ENCODE assay signal across 32 cellular contexts in genomic region chr13:81658598-81659370, GRCh38.
"Had no signal": no experiment of that assay in that cellular context is flagged by ENCODE, and none has a peak within 500 bp of the region (broad histone marks: within the 10 kb centered on the region; RNA-seq: fewer than 3 reads in every experiment).

No MANE protein-coding gene starts in this region.

- H3K27ac ChIP-seq: adrenal gland, body of pancreas, epithelial cell of prostate, esophagus squamous epithelium, parathyroid adenoma, psoas muscle, vagina, WERI-Rb-1 had no signal

- H3K36me3 ChIP-seq: adrenal gland, esophagus squamous epithelium, vagina, WERI-Rb-1 had no signal

- H2AFZ ChIP-seq: parathyroid adenoma had no signal

- H3K4me1 ChIP-seq: adrenal gland, body of pancreas, esophagus squamous epithelium, parathyroid adenoma, psoas muscle, vagina had no signal

- H3K9me3 ChIP-seq: adrenal gland, body of pancreas, esophagus squamous epithelium, psoas muscle, vagina had no signal

- H3K9ac ChIP-seq: parathyroid adenoma had no signal

- H3K4me2 ChIP-seq: smooth muscle cell had no signal

- DNase-seq: activated CD4-positive, alpha-beta memory T cell treated with anti-CD3 and anti-CD28 coated beads for 36 hours; activated CD4-positive, alpha-beta T cell treated with anti-CD3 and anti-CD28 coated beads, Interleukin-2, amount 10 ng/mL, durations not matched to agents 24 days and 14 days; activated CD4-positive, CD25-positive, alpha-beta regulatory T cell treated with anti-CD3 and anti-CD28 coated beads, Interleukin-2, amount 50 U/mL, for 72 hours; activated CD8-positive, alpha-beta memory T cell treated with anti-CD3 and anti-CD28 coated beads, Interleukin-2, amount 50 U/mL, for 4 hours; activated effector memory CD4-positive, alpha-beta T cell treated with anti-CD3 and anti-CD28 coated beads, Interleukin-2, amount 50 U/mL, for 16 hours; activated naive CD4-positive, alpha-beta T cell treated with anti-CD3 and anti-CD28 coated beads for 36 hours; activated naive CD8-positive, alpha-beta T cell treated with anti-CD3 and anti-CD28 coated beads for 36 hours; activated T-cell treated with anti-CD3 and anti-CD28 coated beads, Interleukin-2, amount 50 U/mL, for 1 hour; adrenal gland; aorta; body of pancreas; dermis blood vessel endothelial cell; effector CD4-positive, alpha-beta T cell; esophagus squamous epithelium; naive thymus-derived CD8-positive, alpha-beta T cell; occipital lobe; psoas muscle; stimulated activated CD4-positive, alpha-beta T cell treated with anti-CD3 and anti-CD28 coated beads, Interleukin-1b, Interleukin-23, amount 100 ng/mL, for 48 hours; stimulated activated CD4-positive, alpha-beta T cell treated with anti-CD3 and anti-CD28 coated beads, Interleukin-4, amount 100 ng/mL, for 4 hours; stimulated activated CD8-positive, alpha-beta memory T cell treated with anti-CD3 and anti-CD28 coated beads, Interleukin-4, amount 100 ng/mL, for 48 hours; stimulated activated naive CD8-positive, alpha-beta T cell treated with anti-CD3 and anti-CD28 coated beads, Interleukin-15, amount 100 ng/mL, for 72 hours; substantia nigra; WERI-Rb-1 had no signal

- H3K4me3 ChIP-seq: adrenal gland, body of pancreas, esophagus squamous epithelium, psoas muscle, smooth muscle cell, vagina had no signal

- FAIRE-seq: colon, endometrium, frontal cortex, TTC549 had no signal

- H3K27me3 ChIP-seq: adrenal gland, body of pancreas, esophagus squamous epithelium, vagina had no signal

- ATAC-seq: body of pancreas; naive thymus-derived CD8-positive, alpha-beta T cell; psoas muscle; stimulated activated memory B cell treated with anti-CD40 and anti-IgM and Interleukin-4, amounts not matched to agents 10 μg/mL and 1 μg/mL and 100 μg/mL, for 72 hours; stimulated activated naive CD8-positive, alpha-beta T cell treated with anti-CD3 and anti-CD28 coated beads, Interleukin-15, amount 100 ng/mL, for 72 hours had no signal

- H3K79me2 ChIP-seq: parathyroid adenoma had no signal
